9 cellular contexts compared by ENCODE assay signal in genomic region chr3:12681586-12682371, GRCh38. TPM values are rescaled to one million over a fixed set of nuclear protein-coding genes. Genes with fewer than 3 reads are reported as not detected.
A peak's percentile ranks its signal among the peaks of the same experiment; 100 is the strongest.
DNase-seq lines count a peak whose midpoint lies in the region; ATAC-seq and TF ChIP-seq lines count a peak whose summit lies in the region.
"Had no signal": no experiment of that assay in that cellular context is flagged by ENCODE, and none has a peak within 500 bp of the region (broad histone marks: within the 10 kb centered on the region; RNA-seq: fewer than 3 reads in every experiment).

No MANE protein-coding gene starts in this region.

- ATAC-seq in activated CD4-positive, alpha-beta T cell treated with anti-CD3 and anti-CD28 coated beads for 36 hours, result peak; percentile 36
- peak; percentile 80 for ATAC-seq in left lung

- H3K9me3 ChIP-seq in left lung, result no peaks in the 10 kb centered on the region
- no peaks in the 10 kb centered on the region for H3K9me3 ChIP-seq in tibial nerve

- no peaks in the 10 kb centered on the region for H3K36me3 ChIP-seq in brain microvascular endothelial cell (replicated peaks)
- H3K36me3 ChIP-seq in left lung, result no peaks in the 10 kb centered on the region
- no peaks in the 10 kb centered on the region for H3K36me3 ChIP-seq in tibial nerve

- peak in 1 of 2 donors; percentile 64 for TF ChIP-seq EP300 in tibial nerve (IDR thresholded peaks at IDR 0.05)

- no peaks in the 10 kb centered on the region for H3K36me3 Mint-ChIP-seq in activated CD4-positive, alpha-beta T cell treated with anti-CD3 and anti-CD28 coated beads for 36 hours (ENCODE audit: low read depth)
- H3K36me3 Mint-ChIP-seq in activated naive CD4-positive, alpha-beta T cell treated with anti-CD3 and anti-CD28 coated beads, Interleukin-2, amount 10 ng/mL, durations not matched to agents 7 days and 5 days, result no peaks in the 10 kb centered on the region

- H3K4me1 ChIP-seq in left lung (peaks cover 0 to 35% of the 10 kb centered on the region in 2 donors), tibial nerve (peaks cover 0 to 11% (median 0%) of the 10 kb centered on the region in 4 donors)

- WGBS in tibial nerve, 2 donors, result 63 to 79% methylated on average over 2 of the region's 2 CpGs

- no peak overlapping the region for H3K27ac Mint-ChIP-seq in activated CD4-positive, alpha-beta T cell treated with anti-CD3 and anti-CD28 coated beads for 36 hours
- no peak overlapping the region for H3K27ac Mint-ChIP-seq in activated naive CD4-positive, alpha-beta T cell treated with anti-CD3 and anti-CD28 coated beads, Interleukin-2, amount 10 ng/mL, durations not matched to agents 7 days and 5 days

- in situ Hi-C loops in brain microvascular endothelial cell (cut with HindIII; ENCODE audit: low pct_ligation_motif_present, low sequenced_read_pairs), result no loop called here

- TF ChIP-seq POLR2A in tibial nerve (IDR thresholded peaks at IDR 0.05), result no peak

- no peaks in the 10 kb centered on the region for H3K27me3 Mint-ChIP-seq in activated CD4-positive, alpha-beta T cell treated with anti-CD3 and anti-CD28 coated beads for 36 hours
- H3K27me3 Mint-ChIP-seq in activated naive CD4-positive, alpha-beta T cell treated with anti-CD3 and anti-CD28 coated beads, Interleukin-2, amount 10 ng/mL, durations not matched to agents 7 days and 5 days, result peaks cover 4% of the 10 kb centered on the region

- intact Hi-C loops in activated CD4-positive, alpha-beta T cell treated with anti-CD3 and anti-CD28 coated beads for 36 hours (cut with DNase I, micrococcal nuclease), result no loop called here
- intact Hi-C loops in left lung (cut with DNase I), result no loop called here

- H3K27ac ChIP-seq in brain microvascular endothelial cell (peak overlapping the region; percentile 33), left lung (peak overlapping the region; percentile 10 to 96), tibial nerve (peak overlapping the region in 3 of 4 donors; percentile 15 to 71 (median 69))

- no peak for DNase-seq in activated CD4-positive, alpha-beta T cell treated with anti-CD3 and anti-CD28 coated beads for 36 hours
- DNase-seq in activated CD4-positive, alpha-beta T cell treated with anti-CD3 and anti-CD28 coated beads for 4 hours, result no peak
- DNase-seq in brain microvascular endothelial cell (peak; percentile 43), left lung (no peak), tibial nerve (ENCODE audit: low spot score in 2 of 2) (peak in 1 of 2 donors; percentile 43), NCI-H1417 treated with DMSO at 0.1 percent for 48 hours (lab: John Stamatoyannopoulos, UW) (no peak), HUDEP-2 (lab: John Stamatoyannopoulos, UW; ENCODE audit: unreplicated experiment in 76 of 76) (no peak)
- DNase-seq in activated naive CD4-positive, alpha-beta T cell treated with anti-CD3 and anti-CD28 coated beads, Interleukin-2, amount 10 ng/mL, durations not matched to agents 7 days and 5 days, result no peak
- DNase-seq: small intestine had no signal

- no peak overlapping the region for H3K4me3 Mint-ChIP-seq in activated CD4-positive, alpha-beta T cell treated with anti-CD3 and anti-CD28 coated beads for 36 hours
- H3K4me3 Mint-ChIP-seq in activated naive CD4-positive, alpha-beta T cell treated with anti-CD3 and anti-CD28 coated beads, Interleukin-2, amount 10 ng/mL, durations not matched to agents 7 days and 5 days, result no peak overlapping the region

- CTCF ChIA-PET in activated CD4-positive, alpha-beta T cell treated with anti-CD3 and anti-CD28 coated beads for 36 hours (lab: Charles Lee), result no interaction called here
- CTCF ChIA-PET in activated naive CD4-positive, alpha-beta T cell treated with anti-CD3 and anti-CD28 coated beads, Interleukin-2, amount 10 ng/mL, durations not matched to agents 7 days and 5 days (lab: Charles Lee), result interaction anchor here (1.0 kb wide), 1 partner anchor 18 kb away, joined by 3 read pairs; the partner anchor contains the start of gene RAF1

- H3K4me3 ChIP-seq in brain microvascular endothelial cell (ENCODE audit: low read depth, low read length) (no peak overlapping the region), left lung (no peak overlapping the region), tibial nerve (no peak overlapping the region)

- peaks cover 10% of the 10 kb centered on the region for H3K4me1 Mint-ChIP-seq in activated CD4-positive, alpha-beta T cell treated with anti-CD3 and anti-CD28 coated beads for 36 hours
- no peaks in the 10 kb centered on the region for H3K4me1 Mint-ChIP-seq in activated naive CD4-positive, alpha-beta T cell treated with anti-CD3 and anti-CD28 coated beads, Interleukin-2, amount 10 ng/mL, durations not matched to agents 7 days and 5 days

- POLR2A ChIA-PET in activated CD4-positive, alpha-beta T cell treated with anti-CD3 and anti-CD28 coated beads for 36 hours (lab: Charles Lee), result no interaction called here

- no peaks in the 10 kb centered on the region for H3K9me3 Mint-ChIP-seq in activated CD4-positive, alpha-beta T cell treated with anti-CD3 and anti-CD28 coated beads for 36 hours (ENCODE audit: low read depth)
- H3K9me3 Mint-ChIP-seq in activated naive CD4-positive, alpha-beta T cell treated with anti-CD3 and anti-CD28 coated beads, Interleukin-2, amount 10 ng/mL, durations not matched to agents 7 days and 5 days, result no peaks in the 10 kb centered on the region

- H3K27me3 ChIP-seq in brain microvascular endothelial cell (replicated peaks) (no peaks in the 10 kb centered on the region), left lung (no peaks in the 10 kb centered on the region), tibial nerve (no peaks in the 10 kb centered on the region)

- TF ChIP-seq CTCF in brain microvascular endothelial cell (IDR thresholded peaks at IDR 0.05; ENCODE audit: low read depth, low read length, missing control alignments), result no peak
- no peak for TF ChIP-seq CTCF in left lung (IDR thresholded peaks at IDR 0.05)
- no peak for TF ChIP-seq CTCF in tibial nerve (IDR thresholded peaks at IDR 0.05)

RNA-seq across cellular contexts. Expression of gene RAF1, which starts 17.9 kb away (rescaled TPM):
- total RNA-seq in activated CD4-positive, alpha-beta T cell treated with anti-CD3 and anti-CD28 coated beads for 36 hours, result 10 to 100 TPM; 66.8 to 74.7 TPM
- 10 to 100 TPM; 75.8 to 89.9 TPM for total RNA-seq in left lung
- 100 to 1,000 TPM; 106 to 136 (median 121) TPM for total RNA-seq in tibial nerve
